16 cellular contexts compared by ENCODE assay signal in genomic region chr21:17537299-17537698, GRCh38. TPM values are rescaled to one million over a fixed set of nuclear protein-coding genes. Genes with fewer than 3 reads are reported as not detected.
DNase-seq lines count a peak whose midpoint lies in the region; ATAC-seq and TF ChIP-seq lines count a peak whose summit lies in the region.
"Had no signal": no experiment of that assay in that cellular context is flagged by ENCODE, and none has a peak within 500 bp of the region (broad histone marks: within the 10 kb centered on the region; RNA-seq: fewer than 3 reads in every experiment).

No MANE protein-coding gene starts in this region.

- no peak for ATAC-seq in effector memory CD8-positive, alpha-beta T cell (replicated peaks)
- no peak for ATAC-seq in upper lobe of left lung (ENCODE audit: low FRiP score in 2 of 2)
- ATAC-seq in HG03460 (IDR thresholded peaks at IDR 0.05; ENCODE audit: unreplicated experiment) = no peak
- ATAC-seq: left lobe of liver had no signal

- H3K4me1 Mint-ChIP-seq in endodermal cell = peaks cover 29% of the 10 kb centered on the region
- H3K4me1 Mint-ChIP-seq in activated T-helper 2 cell treated with anti-CD3 and anti-CD28 coated beads, Interferon-gamma antibody, Interleukin-2, Interleukin-4, amounts not matched to agents 10 μg/mL and 5 μg/mL and 100 μg/mL, durations not matched to agents 14 hours and 24 hours and 36 hours (ENCODE audit: low read depth) = peaks cover 1% of the 10 kb centered on the region
- peaks cover 0 to 2% of the 10 kb centered on the region in 2 donors for H3K4me1 Mint-ChIP-seq in effector memory CD8-positive, alpha-beta T cell (ENCODE audit: low read depth in 2 of 2)

- H4K20me1 ChIP-seq in PC-9 (ENCODE audit: insufficient read depth) = peaks cover 10% of the 10 kb centered on the region; the same call in 1 of the 2 replicates

- H3K36me3 Mint-ChIP-seq in endodermal cell (ENCODE audit: low read depth) = peaks cover 50% of the 10 kb centered on the region
- no peaks in the 10 kb centered on the region for H3K36me3 Mint-ChIP-seq in activated T-helper 2 cell treated with anti-CD3 and anti-CD28 coated beads, Interferon-gamma antibody, Interleukin-2, Interleukin-4, amounts not matched to agents 10 μg/mL and 5 μg/mL and 100 μg/mL, durations not matched to agents 14 hours and 24 hours and 36 hours (ENCODE audit: low read depth)
- no peaks in the 10 kb centered on the region for H3K36me3 Mint-ChIP-seq in effector memory CD8-positive, alpha-beta T cell (ENCODE audit: insufficient read depth)

- H3K79me2 ChIP-seq in PC-9 (ENCODE audit: low read depth) = peaks cover 54% of the 10 kb centered on the region
- H3K79me2 ChIP-seq: parathyroid adenoma had no signal

- WGBS in endodermal cell (ENCODE audit: insufficient coverage in 1 of 2, insufficient read length in 1 of 2), 2 experiments = 92 to 100% methylated on average over 2 of the region's 2 CpGs
- WGBS in mesodermal cell (ENCODE audit: insufficient coverage in 2 of 2), 2 experiments = 80 to 100% methylated on average over 1 of the region's 2 CpGs
- WGBS in upper lobe of left lung, 2 donors = 37 to 50% methylated on average over 2 of the region's 2 CpGs

- TF ChIP-seq CTCF in PC-9 (conservative IDR thresholded peaks at IDR 0.05) = no peak
- no peak for TF ChIP-seq CTCF in endodermal cell (conservative IDR thresholded peaks at IDR 0.05)
- no peak for TF ChIP-seq CTCF in upper lobe of left lung (IDR thresholded peaks at IDR 0.05)

- POLR2A ChIA-PET in HEK293T (lab: Yijun Ruan, JAX) = no interaction called here
- POLR2A ChIA-PET in PC-9 (lab: Charles Lee; ENCODE audit: unreplicated experiment) = interaction anchor here (0.9 kb wide), 1 partner anchor 25 kb away, joined by 6 read pairs; no protein-coding TSS in a partner anchor

- CTCF ChIA-PET in HEK293T (lab: Yijun Ruan, JAX) (no interaction called here), PC-9 (lab: Charles Lee) (no interaction called here)

- H3K36me3 ChIP-seq in PC-9 (ENCODE audit: low read depth) (no peaks in the 10 kb centered on the region), endodermal cell (ENCODE audit: control insufficient read depth, insufficient read depth, low read length) (peaks cover 43% of the 10 kb centered on the region), mesodermal cell (ENCODE audit: control insufficient read depth, insufficient read depth, low read length) (peaks cover 6% of the 10 kb centered on the region), upper lobe of left lung (no peaks in the 10 kb centered on the region)
- H3K36me3 ChIP-seq: stomach had no signal

- H3K9ac ChIP-seq in endodermal cell (ENCODE audit: extremely low read depth, low read length, poor library complexity, severe bottlenecking) = no peak overlapping the region
- H3K9ac ChIP-seq: parathyroid adenoma had no signal

- H3K4me1 ChIP-seq in PC-9 (replicated peaks; ENCODE audit: insufficient read depth) (peaks cover 20% of the 10 kb centered on the region), endodermal cell (ENCODE audit: control insufficient read depth, insufficient read depth, low read length) (peaks cover 5% of the 10 kb centered on the region), mesodermal cell (ENCODE audit: control insufficient read depth, insufficient read depth, low read length, poor library complexity, severe bottlenecking) (peaks cover 19% of the 10 kb centered on the region), upper lobe of left lung (peaks cover 0 to 22% (median 13%) of the 10 kb centered on the region in 4 donors)
- H3K4me1 ChIP-seq: parathyroid adenoma had no signal

- TF ChIP-seq EP300 in upper lobe of left lung (IDR thresholded peaks at IDR 0.05) = no peak

- peaks cover 13% of the 10 kb centered on the region; the same call in 1 of the 2 replicates for H3F3A ChIP-seq in PC-9 (ENCODE audit: insufficient read depth, low read depth)

- H3K4me2 ChIP-seq in PC-9 = 0 out of 2 replicates have a peak overlapping the region, but pooled peaks have one; percentile 12

- H3K9me2 ChIP-seq in PC-9 (ENCODE audit: insufficient read depth) = no peaks in the 10 kb centered on the region

- H3K9me3 ChIP-seq in PC-9 (ENCODE audit: insufficient read depth, low read depth) (no peaks in the 10 kb centered on the region), endodermal cell (ENCODE audit: control insufficient read depth, low read length) (peaks cover 22% of the 10 kb centered on the region), mesodermal cell (ENCODE audit: control insufficient read depth, low read length) (peaks cover 5% of the 10 kb centered on the region), upper lobe of left lung (no peaks in the 10 kb centered on the region)
- H3K9me3 ChIP-seq: stomach had no signal

- H3K27me3 ChIP-seq in PC-9 (ENCODE audit: insufficient read depth, low read depth) (no peaks in the 10 kb centered on the region), endodermal cell (ENCODE audit: control insufficient read depth, insufficient read depth, low read length, poor library complexity, severe bottlenecking) (no peaks in the 10 kb centered on the region), upper lobe of left lung (no peaks in the 10 kb centered on the region)
- H3K27me3 ChIP-seq: stomach had no signal

- H3K27ac ChIP-seq in PC-9 = peak overlapping the region; percentile 12; the same call in 1 of the 2 replicates
- no peak overlapping the region for H3K27ac ChIP-seq in endodermal cell (ENCODE audit: low read depth, low read length)
- peak overlapping the region; percentile 48 for H3K27ac ChIP-seq in mesodermal cell (ENCODE audit: low read depth, low read length, severe bottlenecking)
- H3K27ac ChIP-seq in upper lobe of left lung = no peak overlapping the region
- H3K27ac ChIP-seq: parathyroid adenoma had no signal

- H3K4me3 ChIP-seq in PC-9 (no peak overlapping the region), endodermal cell (ENCODE audit: low read length) (no peak overlapping the region), mesodermal cell (ENCODE audit: extremely low read depth, insufficient read depth, low read length, poor library complexity, severe bottlenecking) (no peak overlapping the region), upper lobe of left lung (no peak overlapping the region)
- H3K4me3 ChIP-seq: stomach had no signal

- intact Hi-C loops in PC-9 (cut with micrococcal nuclease; ENCODE audit: unreplicated experiment) = loop anchor here (1.0 kb wide), 1 partner anchor 25 kb away; no protein-coding TSS in a partner anchor
- intact Hi-C loops in activated T-helper 2 cell treated with anti-CD3 and anti-CD28 coated beads, Interferon-gamma antibody, Interleukin-2, Interleukin-4, amounts not matched to agents 10 μg/mL and 5 μg/mL and 100 μg/mL, durations not matched to agents 14 hours and 24 hours and 36 hours (cut with micrococcal nuclease) = no loop called here

- H3K9me3 Mint-ChIP-seq in endodermal cell = peaks cover 4% of the 10 kb centered on the region
- no peaks in the 10 kb centered on the region for H3K9me3 Mint-ChIP-seq in activated T-helper 2 cell treated with anti-CD3 and anti-CD28 coated beads, Interferon-gamma antibody, Interleukin-2, Interleukin-4, amounts not matched to agents 10 μg/mL and 5 μg/mL and 100 μg/mL, durations not matched to agents 14 hours and 24 hours and 36 hours
- no peaks in the 10 kb centered on the region for H3K9me3 Mint-ChIP-seq in effector memory CD8-positive, alpha-beta T cell

- BruUV-seq in PC-9 (replicated peaks; lab: Mats Ljungman, UMichigan) = no TSS peak

- TF ChIP-seq POLR2A in upper lobe of left lung (IDR thresholded peaks at IDR 0.05) = no peak

- H3K27me3 Mint-ChIP-seq in endodermal cell (ENCODE audit: insufficient read depth) = no peaks in the 10 kb centered on the region
- peaks cover 7% of the 10 kb centered on the region for H3K27me3 Mint-ChIP-seq in activated T-helper 2 cell treated with anti-CD3 and anti-CD28 coated beads, Interferon-gamma antibody, Interleukin-2, Interleukin-4, amounts not matched to agents 10 μg/mL and 5 μg/mL and 100 μg/mL, durations not matched to agents 14 hours and 24 hours and 36 hours (ENCODE audit: low read depth)
- peaks cover 26 to 54% of the 10 kb centered on the region in 2 donors for H3K27me3 Mint-ChIP-seq in effector memory CD8-positive, alpha-beta T cell

- H3K4me3 Mint-ChIP-seq in endodermal cell = no peak overlapping the region
- no peak overlapping the region for H3K4me3 Mint-ChIP-seq in activated T-helper 2 cell treated with anti-CD3 and anti-CD28 coated beads, Interferon-gamma antibody, Interleukin-2, Interleukin-4, amounts not matched to agents 10 μg/mL and 5 μg/mL and 100 μg/mL, durations not matched to agents 14 hours and 24 hours and 36 hours (ENCODE audit: low read depth)
- H3K4me3 Mint-ChIP-seq in effector memory CD8-positive, alpha-beta T cell = no peak overlapping the region

- DNase-seq in HEK293T (ENCODE audit: extremely low spot score) = no peak
- DNase-seq in PC-9 = peak; percentile 11 to 90
- DNase-seq in endodermal cell = no peak
- no peak for DNase-seq in activated T-helper 2 cell treated with anti-CD3 and anti-CD28 coated beads, Interferon-gamma antibody, Interleukin-2, Interleukin-4, amounts not matched to agents 10 μg/mL and 5 μg/mL and 100 μg/mL, durations not matched to agents 14 hours and 24 hours and 36 hours (ENCODE audit: low spot score)
- DNase-seq in effector memory CD8-positive, alpha-beta T cell = no peak
- DNase-seq in upper lobe of left lung = no peak
- DNase-seq: activated CD4-positive, CD25-positive, alpha-beta regulatory T cell; anterior cingulate cortex; hypothalamus; NCI-H1694; NCI-H526; stomach had no signal

- peak overlapping the region; percentile 15 for H3K27ac Mint-ChIP-seq in endodermal cell
- no peak overlapping the region for H3K27ac Mint-ChIP-seq in activated T-helper 2 cell treated with anti-CD3 and anti-CD28 coated beads, Interferon-gamma antibody, Interleukin-2, Interleukin-4, amounts not matched to agents 10 μg/mL and 5 μg/mL and 100 μg/mL, durations not matched to agents 14 hours and 24 hours and 36 hours
- H3K27ac Mint-ChIP-seq in effector memory CD8-positive, alpha-beta T cell = no peak overlapping the region

- no peak overlapping the region for H2AFZ ChIP-seq in PC-9
- H2AFZ ChIP-seq: parathyroid adenoma had no signal

TF ChIP-seq in HEK293T, 16 proteins besides CTCF, POLR2A, EP300 and RAD21 (continues in another document):
- TF ChIP-seq NFRKB (IDR thresholded peaks at IDR 0.05) (no peak), ZNF384 (IDR thresholded peaks at IDR 0.05) (no peak), LEF1 (IDR thresholded peaks at IDR 0.05; ENCODE audit: borderline replicate concordance) (no peak), FOXK2 (IDR thresholded peaks at IDR 0.05) (no peak), L3MBTL2 (conservative IDR thresholded peaks at IDR 0.05) (no peak), SUZ12 (IDR thresholded peaks at IDR 0.05) (no peak)

RNA-seq across cellular contexts. Expression of gene CXADR, which starts 24.5 kb away (rescaled TPM):
- 12.7 and 21.7 TPM in 2 replicates for total RNA-seq in PC-9 (2021)
- total RNA-seq in endodermal cell = 10 to 100 TPM; 60.5 to 84.3 TPM
- 77.2 TPM for polyA plus RNA-seq in endodermal cell (2013, experiment 1 of 2)
- polyA plus RNA-seq in endodermal cell (2013, experiment 2 of 2) = 70.4 TPM
- 32.3 TPM for polyA plus RNA-seq in mesodermal cell (2013, experiment 1 of 2)
- polyA plus RNA-seq in mesodermal cell (2013, experiment 2 of 2) = 37.2 TPM
- total RNA-seq in activated T-helper 2 cell treated with anti-CD3 and anti-CD28 coated beads, Interferon-gamma antibody, Interleukin-2, Interleukin-4, amounts not matched to agents 10 μg/mL and 5 μg/mL and 100 μg/mL, durations not matched to agents 14 hours and 24 hours and 36 hours = 0.39 and 0.64 TPM in 2 replicates
- 10 to 100 TPM; 19.9 to 73.0 (median 29.2) TPM for total RNA-seq in upper lobe of left lung

Comparison
In these comparisons a context has a peak if more than half of its experiments do, and no peak if none do; other contexts are left out.
1. DNase-seq: peak in PC-9 (2 of 2); none in HEK293T (single experiment), endodermal cell (single experiment), activated T-helper 2 cell treated with anti-CD3 and anti-CD28 coated beads, Interferon-gamma antibody, Interleukin-2, Interleukin-4, amounts not matched to agents 10 μg/mL and 5 μg/mL and 100 μg/mL, durations not matched to agents 14 hours and 24 hours and 36 hours (single experiment), effector memory CD8-positive, alpha-beta T cell (0 of 3) and upper lobe of left lung (0 of 2).
2. H3K27ac ChIP-seq: peak in PC-9 (single experiment) and mesodermal cell (single experiment); none in endodermal cell (single experiment) and upper lobe of left lung (0 of 4).